9 cellular contexts compared by ENCODE assay signal in genomic region chr15:81293728-81294500, GRCh38. TPM values are rescaled to one million over a fixed set of nuclear protein-coding genes. Genes with fewer than 3 reads are reported as not detected.
DNase-seq lines count a peak whose midpoint lies in the region; ATAC-seq and TF ChIP-seq lines count a peak whose summit lies in the region.
"Had no signal": no experiment of that assay in that cellular context is flagged by ENCODE, and none has a peak within 500 bp of the region (broad histone marks: within the 10 kb centered on the region; RNA-seq: fewer than 3 reads in every experiment).

No MANE protein-coding gene starts in this region.

- intact Hi-C loops in spleen (cut with DNase I; ENCODE audit: low total_unique reads): no loop called here
- intact Hi-C loops in lower leg skin (cut with DNase I; ENCODE audit: low total_unique reads): no loop called here

- H3K36me3 ChIP-seq in spleen: peaks cover 0 to 13% (median 0%) of the 10 kb centered on the region in 6 donors

- peak; percentile 61 for ATAC-seq in HG02852 (IDR thresholded peaks at IDR 0.05; ENCODE audit: unreplicated experiment)
- ATAC-seq: Panc1 had no signal

- no peak for TF ChIP-seq CTCF in spleen (IDR thresholded peaks at IDR 0.05 in 8 of 11, conservative IDR thresholded peaks at IDR 0.05 in 3 of 11)
- no peak for TF ChIP-seq CTCF in lower leg skin (IDR thresholded peaks at IDR 0.05)

- H3K4me3 ChIP-seq in spleen: peak overlapping the region in 7 of 8 donors; percentile 15 to 82 (median 36)
- no peak overlapping the region for H3K4me3 ChIP-seq in lower leg skin (ENCODE audit: low read depth, poor library complexity, severe bottlenecking)

- H3K27ac ChIP-seq in spleen: peak overlapping the region; percentile 82 to 98 (median 92)

- peaks cover 30 to 92% (median 77%) of the 10 kb centered on the region in 6 donors for H3K4me1 ChIP-seq in spleen

- 10 to 18% (median 16%) methylated on average over 9 of the region's 9 CpGs for WGBS in spleen, 5 donors
- 61 to 62% methylated on average over 9 of the region's 9 CpGs for WGBS in lower leg skin, 2 donors

- DNase-seq in RPMI8226: peak; percentile 75
- peak; percentile 21 to 60 (median 38) for DNase-seq in activated naive CD4-positive, alpha-beta T cell (lab: John Stamatoyannopoulos, UW)
- peak; percentile 89 for DNase-seq in spleen
- no peak for DNase-seq in HCEC 1CT
- no peak for DNase-seq in dermis blood vessel endothelial cell
- DNase-seq in lower leg skin (ENCODE audit: low spot score in 2 of 2): no peak

- H3K27me3 ChIP-seq in spleen (replicated peaks in 1 of 7): no peaks in the 10 kb centered on the region

- TF ChIP-seq POLR2A in GM18526 (IDR thresholded peaks at IDR 0.05; ENCODE audit: extremely low read depth, insufficient read length): peak; percentile 19
- TF ChIP-seq POLR2A in spleen (IDR thresholded peaks at IDR 0.05): peak in 2 of 3 donors; percentile 73 to 87
- no peak for TF ChIP-seq POLR2A in lower leg skin (IDR thresholded peaks at IDR 0.05)

- no peaks in the 10 kb centered on the region for H3K9me3 ChIP-seq in spleen

RNA-seq across cellular contexts. Expression of gene STARD5, which starts 30.0 kb away (rescaled TPM):
- total RNA-seq in spleen (10 to 100 TPM in 6 of 7 donors, 1 to 10 TPM in 1; 6.4 to 18.9 (median 11.6) TPM), dermis blood vessel endothelial cell (2.1 and 2.6 TPM in 2 replicates), lower leg skin (100 to 1,000 TPM in 1 of 4 donors, 10 to 100 TPM in 3; 57.0 to 108 (median 92.7) TPM)
- 10 to 100 TPM in 1 of 3 donors, 1 to 10 TPM in 2; 7.7 to 10.4 (median 9.0) TPM for polyA plus RNA-seq in spleen

Comparison
In these comparisons a context has a peak if more than half of its experiments do, and no peak if none do; other contexts are left out.
1. POLR2A ChIP-seq: peak in GM18526 (single experiment) and spleen (2 of 3); none in lower leg skin (0 of 2).
2. DNase-seq: peak in RPMI8226 (single experiment), activated naive CD4-positive, alpha-beta T cell (4 of 4) and spleen (single experiment); none in HCEC 1CT (single experiment), dermis blood vessel endothelial cell (single experiment) and lower leg skin (0 of 2).